11 cellular contexts compared by ENCODE assay signal in the genomic region with DNA sequence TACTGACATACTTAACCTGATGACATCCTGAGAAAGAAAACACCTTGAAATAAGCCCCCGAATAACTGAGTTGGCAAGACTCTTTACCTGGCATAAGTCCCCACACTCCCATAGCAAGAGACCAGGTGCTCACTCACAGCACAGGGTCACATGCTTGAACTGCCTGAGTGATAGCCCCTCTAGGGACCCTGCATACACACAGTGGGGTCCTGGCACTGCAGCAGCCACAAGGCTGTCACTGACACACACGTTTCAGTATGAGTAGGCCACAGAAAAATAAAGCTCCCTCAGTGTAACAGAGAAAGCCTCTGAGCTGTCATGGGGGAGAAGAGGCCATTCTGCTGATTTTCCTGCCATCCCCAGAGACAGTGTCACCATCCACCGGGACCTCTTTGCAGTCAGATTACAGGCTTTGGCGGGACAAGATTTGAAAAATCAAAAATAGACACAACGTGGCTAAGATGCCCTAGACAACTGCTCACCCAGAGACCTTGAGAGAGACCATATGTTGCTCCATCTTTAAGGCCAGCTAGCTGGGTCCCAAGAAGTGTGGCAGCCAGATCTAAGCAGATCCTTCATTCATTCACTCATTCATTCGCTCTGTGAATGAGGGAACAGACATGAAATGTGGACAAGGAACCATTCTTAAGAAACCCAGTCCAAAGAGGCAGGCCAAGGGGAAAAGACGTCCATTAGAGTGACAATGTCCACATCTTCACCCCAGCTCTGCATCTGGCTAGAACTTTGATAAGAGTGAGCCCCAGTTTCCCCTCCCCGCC. TPM values are rescaled to one million over a fixed set of nuclear protein-coding genes. Genes with fewer than 3 reads are reported as not detected.
A peak's percentile ranks its signal among the peaks of the same experiment; 100 is the strongest.
DNase-seq lines count a peak whose midpoint lies in the region; ATAC-seq and TF ChIP-seq lines count a peak whose summit lies in the region.
"Had no signal": no experiment of that assay in that cellular context is flagged by ENCODE, and none has a peak within 500 bp of the region (broad histone marks: within the 10 kb centered on the region; RNA-seq: fewer than 3 reads in every experiment).

No MANE protein-coding gene starts in this region.

- no peaks in the 10 kb centered on the region for H4K20me1 ChIP-seq in hepatocyte (ENCODE audit: insufficient read depth, poor library complexity, severe bottlenecking)

- H3K9me3 ChIP-seq in BE2C (no peaks in the 10 kb centered on the region), T-helper 17 cell (ENCODE audit: control insufficient read depth, low read length, poor library complexity, severe bottlenecking) (no peaks in the 10 kb centered on the region), hepatocyte (ENCODE audit: low read depth) (no peaks in the 10 kb centered on the region), left lung (no peaks in the 10 kb centered on the region)
- H3K9me3 ChIP-seq: neutrophil, SJSA1 had no signal

- H3K27ac ChIP-seq in hepatocyte (no peak overlapping the region), left lung (no peak overlapping the region)
- H3K27ac ChIP-seq: coronary artery, neutrophil, SJSA1 had no signal

- H3K9me2 ChIP-seq in hepatocyte (replicated peaks; ENCODE audit: insufficient read depth) = no peaks in the 10 kb centered on the region

- peaks cover 46% of the 10 kb centered on the region for H3K79me2 ChIP-seq in hepatocyte

- H3K27me3 ChIP-seq in BE2C = no peaks in the 10 kb centered on the region
- no peaks in the 10 kb centered on the region for H3K27me3 ChIP-seq in hepatocyte
- peaks cover 0 to 10% of the 10 kb centered on the region in 2 donors for H3K27me3 ChIP-seq in left lung
- H3K27me3 ChIP-seq: SJSA1 had no signal

- peak overlapping the region; percentile 84 for H3K4me3 Mint-ChIP-seq in T-helper 17 cell

- H3K27me3 Mint-ChIP-seq in T-helper 17 cell = no peaks in the 10 kb centered on the region

- no peaks in the 10 kb centered on the region for H3K36me3 Mint-ChIP-seq in T-helper 17 cell (ENCODE audit: low read depth)

- H3K4me2 ChIP-seq in hepatocyte = peak overlapping the region; percentile 85

- H3K4me1 ChIP-seq in BE2C (peaks cover 14% of the 10 kb centered on the region), hepatocyte (ENCODE audit: insufficient read depth) (peaks cover 12% of the 10 kb centered on the region), left lung (peaks cover 0 to 44% of the 10 kb centered on the region in 2 donors)

- no peak overlapping the region for H3K27ac Mint-ChIP-seq in T-helper 17 cell

- intact Hi-C loops in left lung (cut with DNase I) = no loop called here

- ATAC-seq in GM21723 (IDR thresholded peaks at IDR 0.05; ENCODE audit: unreplicated experiment) = peak; percentile 31
- no peak for ATAC-seq in T-helper 17 cell
- no peak for ATAC-seq in HG03159 (IDR thresholded peaks at IDR 0.05; ENCODE audit: unreplicated experiment)
- no peak for ATAC-seq in left lung

- H3K4me3 ChIP-seq in BE2C (ENCODE audit: low read depth, low read length) = peak overlapping the region; percentile 91
- H3K4me3 ChIP-seq in hepatocyte = no peak overlapping the region
- peak overlapping the region in 1 of 2 donors; percentile 84 for H3K4me3 ChIP-seq in left lung

- no peak overlapping the region for H2AFZ ChIP-seq in hepatocyte

- peaks cover 42% of the 10 kb centered on the region for H3K36me3 ChIP-seq in BE2C
- no peaks in the 10 kb centered on the region for H3K36me3 ChIP-seq in hepatocyte (replicated peaks; ENCODE audit: insufficient read depth, low read depth)
- no peaks in the 10 kb centered on the region for H3K36me3 ChIP-seq in left lung
- H3K36me3 ChIP-seq: neutrophil, SJSA1 had no signal

- H3K4me1 Mint-ChIP-seq in T-helper 17 cell = peaks cover 10% of the 10 kb centered on the region

- TF ChIP-seq CTCF in BE2C (IDR thresholded peaks at IDR 0.05; ENCODE audit: low read depth, low read length) = no peak
- TF ChIP-seq CTCF in hepatocyte (IDR thresholded peaks at IDR 0.05; ENCODE audit: poor library complexity) = no peak
- TF ChIP-seq CTCF in left lung (IDR thresholded peaks at IDR 0.05) = no peak

- DNase-seq in BE2C = no peak
- DNase-seq in T-helper 17 cell = no peak
- DNase-seq in hepatocyte (ENCODE audit: low spot score) = no peak
- DNase-seq in left lung = no peak
- DNase-seq in NCI-H1930 (lab: John Stamatoyannopoulos, UW) = no peak
- DNase-seq in NOMO-1 treated with dmso at 0.1 percent for 144 hours (lab: John Stamatoyannopoulos, UW; ENCODE audit: unreplicated experiment) = no peak

- 90% methylated on average over 8 of the region's 8 CpGs for WGBS in hepatocyte (ENCODE audit: low lambda C conversion rate, missing lambda C conversion rate)

RNA-seq across cellular contexts. Expression of a gene that starts 1.6 kb away (rescaled TPM):
- 107 TPM for polyA plus RNA-seq in BE2C (2012; ENCODE audit: insufficient read depth, insufficient read length, low read depth)
- total RNA-seq in T-helper 17 cell = 1 to 10 TPM; 1.3 to 1.7 TPM
- 50.4 and 51.5 TPM in 2 replicates for total RNA-seq in hepatocyte
- 68.1 and 90.0 TPM in 2 replicates for polyA plus RNA-seq in hepatocyte
- 10 to 100 TPM; 23.5 to 36.5 TPM for total RNA-seq in left lung

RNA-seq across cellular contexts. Expression of a gene that starts 52.4 kb away (rescaled TPM):
- 1,839 TPM for polyA plus RNA-seq in BE2C (2012; ENCODE audit: insufficient read depth, insufficient read length, low read depth)
- 1,000 to 10,000 TPM; 1,335 to 1,398 TPM for total RNA-seq in T-helper 17 cell
- total RNA-seq in hepatocyte = 1,410 and 1,439 TPM in 2 replicates
- 1,142 and 1,267 TPM in 2 replicates for polyA plus RNA-seq in hepatocyte
- total RNA-seq in left lung = 1,000 to 10,000 TPM in 1 of 2 donors, 100 to 1,000 TPM in 1; 933 to 1,095 TPM

Comparison
In these comparisons a context has a peak if more than half of its experiments do, and no peak if none do; other contexts are left out.
1. RNA of a gene that starts 1.6 kb away (total RNA-seq): 50.4 to 51.5 TPM in hepatocyte and 23.5 to 36.5 TPM in left lung; 1.3 to 1.7 TPM in T-helper 17 cell; every median in the first group is over 4 times any median in the second.